14 cellular contexts compared by ENCODE assay signal in genomic region chr6:15037253-15037652, GRCh38.
DNase-seq lines count a peak whose midpoint lies in the region; ATAC-seq and TF ChIP-seq lines count a peak whose summit lies in the region.
"Had no signal": no experiment of that assay in that cellular context is flagged by ENCODE, and none has a peak within 500 bp of the region (broad histone marks: within the 10 kb centered on the region; RNA-seq: fewer than 3 reads in every experiment).

No MANE protein-coding gene starts in this region.

- H3K4me1 ChIP-seq in heart right ventricle: peaks cover 0 to 14% (median 4%) of the 10 kb centered on the region in 9 donors
- peaks cover 0 to 9% (median 0%) of the 10 kb centered on the region in 4 donors for H3K4me1 ChIP-seq in right lobe of liver

- no peak for DNase-seq in heart right ventricle
- no peak for DNase-seq in cardiac septum (ENCODE audit: low spot score)
- DNase-seq in WTC11 (ENCODE audit: low spot score): no peak
- DNase-seq in right lobe of liver: no peak
- no peak for DNase-seq in stimulated activated naive B cell treated with anti-CD40 and anti-IgM and Interleukin-4, amounts not matched to agents 10 μg/mL and 1 μg/mL and 100 μg/mL, for 72 hours
- no peak for DNase-seq in activated T-cell treated with anti-CD3 and anti-CD28 coated beads, Interleukin-2, amount 50 U/mL, for 72 hours
- DNase-seq in activated naive CD8-positive, alpha-beta T cell treated with anti-CD3 and anti-CD28 coated beads, Interleukin-2, amount 50 U/mL, for 24 hours: no peak
- DNase-seq in ecto neural progenitor cell (ENCODE audit: low spot score): no peak
- DNase-seq: H7, NCI-H1048, NCI-H1694, NCI-H2107 had no signal

- H3K36me3 Mint-ChIP-seq in WTC11: no peaks in the 10 kb centered on the region
- no peaks in the 10 kb centered on the region for H3K36me3 Mint-ChIP-seq in stimulated activated naive B cell treated with anti-CD40 and anti-IgM and Interleukin-4, amounts not matched to agents 10 μg/mL and 1 μg/mL and 100 μg/mL, for 72 hours
- H3K36me3 Mint-ChIP-seq in activated T-cell treated with anti-CD3 and anti-CD28 coated beads, Interleukin-2, amount 50 U/mL, for 72 hours (ENCODE audit: insufficient read depth in 2 of 2): no peaks in the 10 kb centered on the region
- no peaks in the 10 kb centered on the region for H3K36me3 Mint-ChIP-seq in activated naive CD8-positive, alpha-beta T cell treated with anti-CD3 and anti-CD28 coated beads, Interleukin-2, amount 50 U/mL, for 24 hours (ENCODE audit: low read depth)

- H3K4me1 Mint-ChIP-seq in WTC11: peaks cover 53% of the 10 kb centered on the region
- peaks cover 17 to 30% of the 10 kb centered on the region in 2 donors for H3K4me1 Mint-ChIP-seq in stimulated activated naive B cell treated with anti-CD40 and anti-IgM and Interleukin-4, amounts not matched to agents 10 μg/mL and 1 μg/mL and 100 μg/mL, for 72 hours
- peaks cover 23% of the 10 kb centered on the region for H3K4me1 Mint-ChIP-seq in activated T-cell treated with anti-CD3 and anti-CD28 coated beads, Interleukin-2, amount 50 U/mL, for 72 hours (ENCODE audit: low read depth)
- peaks cover 20% of the 10 kb centered on the region for H3K4me1 Mint-ChIP-seq in activated naive CD8-positive, alpha-beta T cell treated with anti-CD3 and anti-CD28 coated beads, Interleukin-2, amount 50 U/mL, for 24 hours

- H3K27ac ChIP-seq in heart right ventricle: peak overlapping the region in 7 of 10 donors; percentile 38 to 69 (median 66)
- peak overlapping the region in 2 of 3 donors; percentile 56 to 58 for H3K27ac ChIP-seq in right lobe of liver
- H3K27ac ChIP-seq: BLaER1 treated with 17β-estradiol and CSF1 and Interleukin-3, amounts not matched to agents 10 nM and 100 nM had no signal

- CTCF ChIA-PET in WTC11 (lab: Charles Lee): interaction anchor here (1.2 kb wide), 1 partner anchor 12 kb away, joined by 4 read pairs; no protein-coding TSS in a partner anchor

- WGBS in heart right ventricle, 2 donors: 78 to 82% methylated on average over 5 of the region's 5 CpGs
- WGBS in right lobe of liver (ENCODE audit: insufficient coverage, low coverage, low lambda C conversion rate, missing lambda C conversion rate): 69% methylated on average over 5 of the region's 5 CpGs

- H3K27me3 Mint-ChIP-seq in WTC11 (ENCODE audit: low read depth): no peaks in the 10 kb centered on the region
- no peaks in the 10 kb centered on the region for H3K27me3 Mint-ChIP-seq in stimulated activated naive B cell treated with anti-CD40 and anti-IgM and Interleukin-4, amounts not matched to agents 10 μg/mL and 1 μg/mL and 100 μg/mL, for 72 hours
- H3K27me3 Mint-ChIP-seq in activated T-cell treated with anti-CD3 and anti-CD28 coated beads, Interleukin-2, amount 50 U/mL, for 72 hours (ENCODE audit: low read depth): no peaks in the 10 kb centered on the region
- H3K27me3 Mint-ChIP-seq in activated naive CD8-positive, alpha-beta T cell treated with anti-CD3 and anti-CD28 coated beads, Interleukin-2, amount 50 U/mL, for 24 hours: no peaks in the 10 kb centered on the region

- intact Hi-C loops in heart right ventricle (cut with DNase I) (loop anchor here in 2 of 10 donors (5.0 to 10.0 kb wide), 2 partner anchors 145 to 152 kb away; no protein-coding TSS in a partner anchor), cardiac septum (cut with DNase I) (loop anchor here (5.0 kb wide), 2 partner anchors 155 to 205 kb away; no protein-coding TSS in a partner anchor), right lobe of liver (cut with DNase I) (no loop called here)

- no peaks in the 10 kb centered on the region for H3K9me3 Mint-ChIP-seq in WTC11
- H3K9me3 Mint-ChIP-seq in stimulated activated naive B cell treated with anti-CD40 and anti-IgM and Interleukin-4, amounts not matched to agents 10 μg/mL and 1 μg/mL and 100 μg/mL, for 72 hours: no peaks in the 10 kb centered on the region
- H3K9me3 Mint-ChIP-seq in activated T-cell treated with anti-CD3 and anti-CD28 coated beads, Interleukin-2, amount 50 U/mL, for 72 hours: peaks cover 0 to 1% of the 10 kb centered on the region in 2 donors
- H3K9me3 Mint-ChIP-seq in activated naive CD8-positive, alpha-beta T cell treated with anti-CD3 and anti-CD28 coated beads, Interleukin-2, amount 50 U/mL, for 24 hours: no peaks in the 10 kb centered on the region

- H3K9me3 ChIP-seq in heart right ventricle (no peaks in the 10 kb centered on the region), right lobe of liver (no peaks in the 10 kb centered on the region)
- H3K9me3 ChIP-seq: BLaER1 treated with 17β-estradiol and CSF1 and Interleukin-3, amounts not matched to agents 10 nM and 100 nM; Peyer's patch had no signal

- TF ChIP-seq CTCF in heart right ventricle (IDR thresholded peaks at IDR 0.05) (no peak), WTC11 (IDR thresholded peaks at IDR 0.05) (no peak), right lobe of liver (IDR thresholded peaks at IDR 0.05) (no peak)

- no peaks in the 10 kb centered on the region for H3K27me3 ChIP-seq in heart right ventricle
- H3K27me3 ChIP-seq in right lobe of liver: no peaks in the 10 kb centered on the region
- H3K27me3 ChIP-seq: BLaER1 treated with 17β-estradiol and CSF1 and Interleukin-3, amounts not matched to agents 10 nM and 100 nM; Peyer's patch had no signal

- peak overlapping the region; percentile 85 for H3K27ac Mint-ChIP-seq in WTC11
- no peak overlapping the region for H3K27ac Mint-ChIP-seq in stimulated activated naive B cell treated with anti-CD40 and anti-IgM and Interleukin-4, amounts not matched to agents 10 μg/mL and 1 μg/mL and 100 μg/mL, for 72 hours
- no peak overlapping the region for H3K27ac Mint-ChIP-seq in activated T-cell treated with anti-CD3 and anti-CD28 coated beads, Interleukin-2, amount 50 U/mL, for 72 hours
- H3K27ac Mint-ChIP-seq in activated naive CD8-positive, alpha-beta T cell treated with anti-CD3 and anti-CD28 coated beads, Interleukin-2, amount 50 U/mL, for 24 hours: no peak overlapping the region

- POLR2A ChIA-PET in WTC11 (lab: Charles Lee): interaction anchor here (1.2 kb wide), 1 partner anchor 37 kb away, joined by 4 read pairs; no protein-coding TSS in a partner anchor

- H3K4me3 Mint-ChIP-seq in WTC11: no peak overlapping the region
- H3K4me3 Mint-ChIP-seq in stimulated activated naive B cell treated with anti-CD40 and anti-IgM and Interleukin-4, amounts not matched to agents 10 μg/mL and 1 μg/mL and 100 μg/mL, for 72 hours: no peak overlapping the region
- H3K4me3 Mint-ChIP-seq in activated T-cell treated with anti-CD3 and anti-CD28 coated beads, Interleukin-2, amount 50 U/mL, for 72 hours: no peak overlapping the region
- no peak overlapping the region for H3K4me3 Mint-ChIP-seq in activated naive CD8-positive, alpha-beta T cell treated with anti-CD3 and anti-CD28 coated beads, Interleukin-2, amount 50 U/mL, for 24 hours

- ATAC-seq in heart right ventricle: peak in 1 of 8 donors; percentile 3
- no peak for ATAC-seq in WTC11
- ATAC-seq in right lobe of liver: no peak
- ATAC-seq in stimulated activated naive B cell treated with anti-CD40 and anti-IgM and Interleukin-4, amounts not matched to agents 10 μg/mL and 1 μg/mL and 100 μg/mL, for 72 hours (replicated peaks): peak; percentile 39 to 41
- no peak for ATAC-seq in activated T-cell treated with anti-CD3 and anti-CD28 coated beads, Interleukin-2, amount 50 U/mL, for 72 hours (replicated peaks in 1 of 2)
- no peak for ATAC-seq in activated naive CD8-positive, alpha-beta T cell treated with anti-CD3 and anti-CD28 coated beads, Interleukin-2, amount 50 U/mL, for 24 hours

- H3K36me3 ChIP-seq in heart right ventricle (no peaks in the 10 kb centered on the region), right lobe of liver (no peaks in the 10 kb centered on the region)
- H3K36me3 ChIP-seq: BLaER1 treated with 17β-estradiol and CSF1 and Interleukin-3, amounts not matched to agents 10 nM and 100 nM; Peyer's patch had no signal

- no peak for TF ChIP-seq POLR2A in right lobe of liver (IDR thresholded peaks at IDR 0.05)

- H3K4me3 ChIP-seq in heart right ventricle (no peak overlapping the region), right lobe of liver (no peak overlapping the region)
- H3K4me3 ChIP-seq: BLaER1 treated with 17β-estradiol and CSF1 and Interleukin-3, amounts not matched to agents 10 nM and 100 nM; Peyer's patch had no signal

TF ChIP-seq in WTC11, 78 proteins besides CTCF, POLR2A, EP300 and RAD21:
- TF ChIP-seq, protein P1, sequence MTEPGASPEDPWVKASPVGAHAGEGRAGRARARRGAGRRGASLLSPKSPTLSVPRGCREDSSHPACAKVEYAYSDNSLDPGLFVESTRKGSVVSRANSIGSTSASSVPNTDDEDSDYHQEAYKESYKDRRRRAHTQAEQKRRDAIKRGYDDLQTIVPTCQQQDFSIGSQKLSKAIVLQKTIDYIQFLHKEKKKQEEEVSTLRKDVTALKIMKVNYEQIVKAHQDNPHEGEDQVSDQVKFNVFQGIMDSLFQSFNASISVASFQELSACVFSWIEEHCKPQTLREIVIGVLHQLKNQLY (CRISPR knock-in tag; IDR thresholded peaks at IDR 0.05): no peak
- TF ChIP-seq ZNF121 (CRISPR knock-in tag; IDR thresholded peaks at IDR 0.05): peak; percentile 96

Comparison
In these comparisons a context has a peak if more than half of its experiments do, and no peak if none do; other contexts are left out.
1. ATAC-seq: peak in stimulated activated naive B cell treated with anti-CD40 and anti-IgM and Interleukin-4, amounts not matched to agents 10 μg/mL and 1 μg/mL and 100 μg/mL, for 72 hours (2 of 2); none in WTC11 (single experiment), right lobe of liver (0 of 4), activated T-cell treated with anti-CD3 and anti-CD28 coated beads, Interleukin-2, amount 50 U/mL, for 72 hours (0 of 2) and activated naive CD8-positive, alpha-beta T cell treated with anti-CD3 and anti-CD28 coated beads, Interleukin-2, amount 50 U/mL, for 24 hours (single experiment).